26 cellular contexts compared by ENCODE assay signal in genomic region chr6:108952776-108953486, GRCh38.
DNase-seq lines count a peak whose midpoint lies in the region; ATAC-seq and TF ChIP-seq lines count a peak whose summit lies in the region.
"Had no signal": no experiment of that assay in that cellular context is flagged by ENCODE, and none has a peak within 500 bp of the region (broad histone marks: within the 10 kb centered on the region; RNA-seq: fewer than 3 reads in every experiment).

No MANE protein-coding gene starts in this region.

- no peaks in the 10 kb centered on the region for H3K9me3 ChIP-seq in heart left ventricle
- no peaks in the 10 kb centered on the region for H3K9me3 ChIP-seq in osteoblast (ENCODE audit: low read depth, low read length)
- no peaks in the 10 kb centered on the region for H3K9me3 ChIP-seq in uterus
- H3K9me3 ChIP-seq: testis had no signal

- H3K4me2 ChIP-seq in osteoblast (ENCODE audit: insufficient read depth, low read length), result peak overlapping the region; percentile 5

- H3K27me3 ChIP-seq in heart left ventricle, result no peaks in the 10 kb centered on the region
- no peaks in the 10 kb centered on the region for H3K27me3 ChIP-seq in osteoblast (ENCODE audit: insufficient read depth, low read length)
- no peaks in the 10 kb centered on the region for H3K27me3 ChIP-seq in uterus
- H3K27me3 ChIP-seq: testis had no signal

- H2AFZ ChIP-seq in osteoblast (ENCODE audit: low read length), result peak overlapping the region; percentile 57

- TF ChIP-seq POLR2A in heart left ventricle (IDR thresholded peaks at IDR 0.05), result no peak
- TF ChIP-seq POLR2A in uterus (IDR thresholded peaks at IDR 0.05), result no peak

- intact Hi-C loops in left cardiac atrium (cut with DNase I), result no loop called here
- intact Hi-C loops in heart left ventricle (cut with DNase I), result no loop called here
- intact Hi-C loops in uterus (cut with DNase I; ENCODE audit: low total_unique reads), result loop anchor here (10.0 kb wide), 1 partner anchor 52 kb away; no protein-coding TSS in a partner anchor

- H3K27ac ChIP-seq in heart left ventricle (peak overlapping the region in 1 of 12 donors; percentile 32), osteoblast (ENCODE audit: low read depth, low read length) (no peak overlapping the region), uterus (peak overlapping the region; percentile 17 to 39)
- H3K27ac ChIP-seq: RWPE1, SK-N-MC had no signal

- DNase-seq in left cardiac atrium (peak; percentile 34), heart left ventricle (no peak), fibroblast of the aortic adventitia (ENCODE audit: low read depth) (peak; percentile 33), osteoblast (ENCODE audit: insufficient read length, low spot score, missing footprints) (peak; percentile 30), uterus (peak in 1 of 2 donors; percentile 28), SKM-1 treated with dmso at 0.1 percent for 144 hours (lab: John Stamatoyannopoulos, UW; ENCODE audit: unreplicated experiment) (no peak)
- no peak for DNase-seq in stimulated activated naive CD4-positive, alpha-beta T cell (lab: John Stamatoyannopoulos, UW)
- no peak for DNase-seq in activated T-cell treated with anti-CD3 and anti-CD28 coated beads, Interleukin-2, amount 50 U/mL, for 48 hours
- DNase-seq: activated CD4-positive, alpha-beta memory T cell treated with anti-CD3 and anti-CD28 coated beads, Interleukin-2, amount 10 ng/mL, durations not matched to agents 7 days and 5 days; activated CD4-positive, alpha-beta T cell treated with anti-CD3 and anti-CD28 coated beads for 1 hour; activated CD8-positive, alpha-beta memory T cell treated with anti-CD3 and anti-CD28 coated beads, Interleukin-2, amount 50 U/mL, for 48 hours; activated naive CD8-positive, alpha-beta T cell treated with anti-CD3 and anti-CD28 coated beads for 36 hours; CD4-positive, CD25-positive, alpha-beta regulatory T cell; DND-41; left colon; naive thymus-derived CD8-positive, alpha-beta T cell; NCI-H1417 treated with DMSO at 0.1 percent for 48 hours; NCI-H2107; retina; stimulated activated CD4-positive, alpha-beta T cell treated with anti-CD3 and anti-CD28 coated beads, Interleukin-4, amount 100 ng/mL, for 4 hours; stimulated activated naive B cell treated with anti-CD40 and anti-IgM and Interleukin-4, amounts not matched to agents 10 μg/mL and 1 μg/mL and 100 μg/mL, for 72 hours; T-helper 17 cell; testis had no signal

- ATAC-seq in left cardiac atrium (peak; percentile 31 to 56), heart left ventricle (no peak)
- ATAC-seq: activated T-helper 17 cell treated with anti-CD3 and anti-CD28 coated beads, Interleukin-2, amount 50 U/mL, for 72 hours; left colon; naive thymus-derived CD8-positive, alpha-beta T cell; stimulated activated naive B cell treated with anti-CD40 and anti-IgM and Interleukin-4, amounts not matched to agents 10 μg/mL and 1 μg/mL and 100 μg/mL, for 72 hours; T-helper 17 cell had no signal

- TF ChIP-seq CTCF in heart left ventricle (IDR thresholded peaks at IDR 0.05), result no peak
- no peak for TF ChIP-seq CTCF in fibroblast of the aortic adventitia (IDR thresholded peaks at IDR 0.05; ENCODE audit: insufficient read depth, low read length)
- TF ChIP-seq CTCF in osteoblast (IDR thresholded peaks at IDR 0.05; ENCODE audit: extremely low read depth, low read depth, low read length), result no peak
- no peak for TF ChIP-seq CTCF in uterus (IDR thresholded peaks at IDR 0.05)

- no peaks in the 10 kb centered on the region for H4K20me1 ChIP-seq in osteoblast (ENCODE audit: insufficient read depth, low read length)

- H3K4me1 ChIP-seq in heart left ventricle (peaks cover 0 to 21% (median 11%) of the 10 kb centered on the region in 12 donors), osteoblast (ENCODE audit: insufficient read depth, low read length) (peaks cover 17% of the 10 kb centered on the region), uterus (no peaks in the 10 kb centered on the region)

- H3K79me2 ChIP-seq in osteoblast (ENCODE audit: insufficient read depth, low read length), result no peaks in the 10 kb centered on the region

- H3K36me3 ChIP-seq in heart left ventricle (no peaks in the 10 kb centered on the region), osteoblast (ENCODE audit: insufficient read depth, low read length) (no peaks in the 10 kb centered on the region), uterus (no peaks in the 10 kb centered on the region)

- 72 to 88% (median 79%) methylated on average over 27 of the region's 27 CpGs for WGBS in heart left ventricle, 4 donors

- no peak overlapping the region for H3K4me3 ChIP-seq in heart left ventricle
- H3K4me3 ChIP-seq in fibroblast of the aortic adventitia (ENCODE audit: low read depth, low read length), result no peak overlapping the region
- H3K4me3 ChIP-seq in osteoblast (ENCODE audit: insufficient read depth, low read length), result no peak overlapping the region
- H3K4me3 ChIP-seq in uterus, result no peak overlapping the region
- H3K4me3 ChIP-seq: SK-N-MC, testis had no signal

Comparison
In these comparisons a context has a peak if more than half of its experiments do, and no peak if none do; other contexts are left out.
1. ATAC-seq: peak in left cardiac atrium (2 of 2); none in heart left ventricle (0 of 4).
2. DNase-seq: peak in left cardiac atrium (single experiment), fibroblast of the aortic adventitia (single experiment) and osteoblast (single experiment); none in heart left ventricle (0 of 5), SKM-1 treated with dmso at 0.1 percent for 144 hours (single experiment), stimulated activated naive CD4-positive, alpha-beta T cell (0 of 6) and activated T-cell treated with anti-CD3 and anti-CD28 coated beads, Interleukin-2, amount 50 U/mL, for 48 hours (0 of 2).